ENCODE assay signal across 1 cellular context in the genomic region with DNA sequence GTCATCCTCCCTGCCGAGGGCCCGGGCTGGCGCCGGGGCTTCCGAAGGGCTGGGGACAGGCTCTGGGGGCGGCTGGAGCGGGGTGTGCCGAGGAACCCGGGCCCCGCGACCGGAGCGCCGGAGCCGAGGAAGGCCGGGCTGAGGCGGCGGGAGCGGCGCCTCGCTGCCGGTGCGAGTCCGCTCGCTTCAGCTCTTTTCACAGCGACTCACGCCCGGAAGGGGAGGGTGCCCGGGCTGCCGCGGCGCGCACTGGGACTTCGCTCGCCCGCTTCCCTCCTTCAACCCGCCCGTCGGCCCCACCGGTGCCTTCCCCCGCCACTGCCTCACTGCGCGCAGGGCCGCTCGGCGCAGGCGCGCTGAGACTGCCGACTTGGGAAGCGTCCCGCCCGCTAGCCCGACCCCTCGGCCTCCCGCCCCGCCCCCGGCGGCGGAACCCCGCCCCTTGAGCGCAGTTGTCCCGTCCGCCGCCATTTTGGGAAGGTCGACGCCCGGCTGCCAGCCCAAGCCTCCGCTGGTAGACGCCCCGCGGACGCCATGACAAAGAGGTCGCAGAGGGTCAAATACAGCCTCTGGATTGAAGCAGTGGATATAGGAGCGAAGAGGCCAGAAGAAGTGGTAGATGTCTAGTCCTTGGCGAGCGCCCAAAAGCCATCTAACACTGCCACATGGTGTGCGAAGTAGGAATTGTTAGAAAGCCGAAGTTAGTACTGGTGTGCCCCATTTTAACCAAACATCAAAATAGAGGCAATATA.
TF ChIP-seq lines count a peak whose summit lies in the region.

Gene UBE2G1 (minus strand): TSS at position 364 of the 752 bp plus-strand sequence. CDS start 359 bp downstream, at position 5.

TF ChIP-seq in HepG2, 621 proteins besides CTCF, POLR2A, EP300 and RAD21 (continued from another document and continues in another):
- TF ChIP-seq PRDM15 (CRISPR knock-in tag; IDR thresholded peaks at IDR 0.05), result peak; percentile 86
- TF ChIP-seq SUZ12 (IDR thresholded peaks at IDR 0.05; ENCODE audit: low read depth, low read length), result no peak
- TF ChIP-seq RNF2 (conservative IDR thresholded peaks at IDR 0.05; ENCODE audit: low read depth), result no peak
- peak; percentile 78 for TF ChIP-seq THRA (CRISPR knock-in tag; IDR thresholded peaks at IDR 0.05; ENCODE audit: borderline replicate concordance)
- TF ChIP-seq, protein P1, sequence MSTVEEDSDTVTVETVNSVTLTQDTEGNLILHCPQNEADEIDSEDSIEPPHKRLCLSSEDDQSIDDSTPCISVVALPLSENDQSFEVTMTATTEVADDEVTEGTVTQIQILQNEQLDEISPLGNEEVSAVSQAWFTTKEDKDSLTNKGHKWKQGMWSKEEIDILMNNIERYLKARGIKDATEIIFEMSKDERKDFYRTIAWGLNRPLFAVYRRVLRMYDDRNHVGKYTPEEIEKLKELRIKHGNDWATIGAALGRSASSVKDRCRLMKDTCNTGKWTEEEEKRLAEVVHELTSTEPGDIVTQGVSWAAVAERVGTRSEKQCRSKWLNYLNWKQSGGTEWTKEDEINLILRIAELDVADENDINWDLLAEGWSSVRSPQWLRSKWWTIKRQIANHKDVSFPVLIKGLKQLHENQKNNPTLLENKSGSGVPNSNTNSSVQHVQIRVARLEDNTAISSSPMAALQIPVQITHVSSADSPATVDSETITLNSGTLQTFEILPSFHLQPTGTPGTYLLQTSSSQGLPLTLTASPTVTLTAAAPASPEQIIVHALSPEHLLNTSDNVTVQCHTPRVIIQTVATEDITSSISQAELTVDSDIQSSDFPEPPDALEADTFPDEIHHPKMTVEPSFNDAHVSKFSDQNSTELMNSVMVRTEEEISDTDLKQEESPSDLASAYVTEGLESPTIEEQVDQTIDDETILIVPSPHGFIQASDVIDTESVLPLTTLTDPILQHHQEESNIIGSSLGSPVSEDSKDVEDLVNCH (CRISPR knock-in tag; IDR thresholded peaks at IDR 0.05), result no peak
- TF ChIP-seq HOXD1 (CRISPR knock-in tag; IDR thresholded peaks at IDR 0.05), result no peak; the same call in 1 of the 2 replicates
- TF ChIP-seq HNRNPLL (IDR thresholded peaks at IDR 0.05; ENCODE audit: low read depth, low read length, poor library complexity, severe bottlenecking), result peak; percentile 52
- TF ChIP-seq, protein P2, sequence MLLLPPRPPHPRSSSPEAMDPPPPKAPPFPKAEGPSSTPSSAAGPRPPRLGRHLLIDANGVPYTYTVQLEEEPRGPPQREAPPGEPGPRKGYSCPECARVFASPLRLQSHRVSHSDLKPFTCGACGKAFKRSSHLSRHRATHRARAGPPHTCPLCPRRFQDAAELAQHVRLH (CRISPR knock-in tag; IDR thresholded peaks at IDR 0.05; ENCODE audit: borderline replicate concordance, low read depth), result peak; percentile 70; the same call in 1 of the 2 replicates
- no peak for TF ChIP-seq USF2 (IDR thresholded peaks at IDR 0.05; ENCODE audit: low read depth, low read length)
- TF ChIP-seq USF2 (CRISPR knock-in tag; IDR thresholded peaks at IDR 0.05; ENCODE audit: borderline replicate concordance), result no peak
- no peak for TF ChIP-seq NFE2 (CRISPR knock-in tag; IDR thresholded peaks at IDR 0.05)
- TF ChIP-seq JDP2 (CRISPR knock-in tag; IDR thresholded peaks at IDR 0.05; ENCODE audit: borderline replicate concordance), result no peak
- TF ChIP-seq ZNF784 (CRISPR knock-in tag; IDR thresholded peaks at IDR 0.05; ENCODE audit: borderline replicate concordance), result no peak; the same call in 1 of the 2 replicates
- peak; percentile 11; the same call in 1 of the 2 replicates for TF ChIP-seq NFYB (CRISPR knock-in tag; IDR thresholded peaks at IDR 0.05)
- no peak for TF ChIP-seq DMAP1 (CRISPR knock-in tag; IDR thresholded peaks at IDR 0.05)
- peak; percentile 78 for TF ChIP-seq POLR2AphosphoS5 (IDR thresholded peaks at IDR 0.05; ENCODE audit: low read depth, low read length)
- TF ChIP-seq PTBP1 (IDR thresholded peaks at IDR 0.05; ENCODE audit: low read depth, low read length, poor library complexity, severe bottlenecking), result no peak
- TF ChIP-seq, protein P3, sequence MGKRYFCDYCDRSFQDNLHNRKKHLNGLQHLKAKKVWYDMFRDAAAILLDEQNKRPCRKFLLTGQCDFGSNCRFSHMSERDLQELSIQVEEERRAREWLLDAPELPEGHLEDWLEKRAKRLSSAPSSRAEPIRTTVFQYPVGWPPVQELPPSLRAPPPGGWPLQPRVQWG (CRISPR knock-in tag; IDR thresholded peaks at IDR 0.05; ENCODE audit: borderline replicate concordance, low read depth), result no peak
- TF ChIP-seq ZFY (CRISPR knock-in tag; IDR thresholded peaks at IDR 0.05), result peak; percentile 84
- peak; percentile 41; the same call in 1 of the 2 replicates for TF ChIP-seq SOX5 (CRISPR knock-in tag; IDR thresholded peaks at IDR 0.05; ENCODE audit: borderline replicate concordance)
- no peak for TF ChIP-seq SCMH1 (CRISPR knock-in tag; IDR thresholded peaks at IDR 0.05; ENCODE audit: borderline replicate concordance)
- no peak for TF ChIP-seq ZNF552 (CRISPR knock-in tag; IDR thresholded peaks at IDR 0.05; ENCODE audit: borderline replicate concordance)
- TF ChIP-seq ZMYM3 (CRISPR knock-in tag; IDR thresholded peaks at IDR 0.05), result no peak; the same call in 1 of the 2 replicates
- no peak for TF ChIP-seq KDM1A (CRISPR knock-in tag; IDR thresholded peaks at IDR 0.05)
- peak; percentile 67; the same call in 1 of the 2 replicates for TF ChIP-seq RXRB (CRISPR knock-in tag; IDR thresholded peaks at IDR 0.05; ENCODE audit: borderline replicate concordance)
- no peak for TF ChIP-seq PRDM4 (CRISPR knock-in tag; IDR thresholded peaks at IDR 0.05; ENCODE audit: borderline replicate concordance)
- no peak for TF ChIP-seq ZNF335 (CRISPR knock-in tag; IDR thresholded peaks at IDR 0.05)
- TF ChIP-seq TEAD2 (CRISPR knock-in tag; IDR thresholded peaks at IDR 0.05), result no peak
- peak; percentile 39; the same call in 1 of the 2 replicates for TF ChIP-seq CBX5 (CRISPR knock-in tag; IDR thresholded peaks at IDR 0.05; ENCODE audit: borderline replicate concordance)
- TF ChIP-seq SPEN (CRISPR knock-in tag; IDR thresholded peaks at IDR 0.05; ENCODE audit: low read depth), result peak; percentile 60
- TF ChIP-seq BRF2 (CRISPR knock-in tag; IDR thresholded peaks at IDR 0.05), result no peak
- TF ChIP-seq PAWR (CRISPR knock-in tag; IDR thresholded peaks at IDR 0.05; ENCODE audit: borderline replicate concordance), result no peak
- TF ChIP-seq SETDB1 (CRISPR knock-in tag; IDR thresholded peaks at IDR 0.05; ENCODE audit: borderline replicate concordance), result no peak
- TF ChIP-seq, protein P4, sequence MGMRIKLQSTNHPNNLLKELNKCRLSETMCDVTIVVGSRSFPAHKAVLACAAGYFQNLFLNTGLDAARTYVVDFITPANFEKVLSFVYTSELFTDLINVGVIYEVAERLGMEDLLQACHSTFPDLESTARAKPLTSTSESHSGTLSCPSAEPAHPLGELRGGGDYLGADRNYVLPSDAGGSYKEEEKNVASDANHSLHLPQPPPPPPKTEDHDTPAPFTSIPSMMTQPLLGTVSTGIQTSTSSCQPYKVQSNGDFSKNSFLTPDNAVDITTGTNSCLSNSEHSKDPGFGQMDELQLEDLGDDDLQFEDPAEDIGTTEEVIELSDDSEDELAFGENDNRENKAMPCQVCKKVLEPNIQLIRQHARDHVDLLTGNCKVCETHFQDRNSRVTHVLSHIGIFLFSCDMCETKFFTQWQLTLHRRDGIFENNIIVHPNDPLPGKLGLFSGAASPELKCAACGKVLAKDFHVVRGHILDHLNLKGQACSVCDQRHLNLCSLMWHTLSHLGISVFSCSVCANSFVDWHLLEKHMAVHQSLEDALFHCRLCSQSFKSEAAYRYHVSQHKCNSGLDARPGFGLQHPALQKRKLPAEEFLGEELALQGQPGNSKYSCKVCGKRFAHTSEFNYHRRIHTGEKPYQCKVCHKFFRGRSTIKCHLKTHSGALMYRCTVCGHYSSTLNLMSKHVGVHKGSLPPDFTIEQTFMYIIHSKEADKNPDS (CRISPR knock-in tag; IDR thresholded peaks at IDR 0.05), result no peak
- 0 out of 2 replicates have a peak, but pooled peaks have one; percentile 48 for TF ChIP-seq NRL (CRISPR knock-in tag; IDR thresholded peaks at IDR 0.05; ENCODE audit: borderline replicate concordance)
- 0 out of 2 replicates have a peak, but pooled peaks have one; percentile 60 for TF ChIP-seq ZNF577 (CRISPR knock-in tag; IDR thresholded peaks at IDR 0.05; ENCODE audit: borderline replicate concordance, low read depth)
- no peak for TF ChIP-seq PCBP2 (optimal IDR thresholded peaks at IDR 0.05; ENCODE audit: low read depth, low read length, poor library complexity, severe bottlenecking)
- TF ChIP-seq NFE2L2 (IDR thresholded peaks at IDR 0.05; ENCODE audit: low read length), result no peak
- TF ChIP-seq NFIC (IDR thresholded peaks at IDR 0.05; ENCODE audit: low read length), result no peak
- TF ChIP-seq RAD51 (IDR thresholded peaks at IDR 0.05; ENCODE audit: borderline replicate concordance), result no peak
